In the genomic region with DNA sequence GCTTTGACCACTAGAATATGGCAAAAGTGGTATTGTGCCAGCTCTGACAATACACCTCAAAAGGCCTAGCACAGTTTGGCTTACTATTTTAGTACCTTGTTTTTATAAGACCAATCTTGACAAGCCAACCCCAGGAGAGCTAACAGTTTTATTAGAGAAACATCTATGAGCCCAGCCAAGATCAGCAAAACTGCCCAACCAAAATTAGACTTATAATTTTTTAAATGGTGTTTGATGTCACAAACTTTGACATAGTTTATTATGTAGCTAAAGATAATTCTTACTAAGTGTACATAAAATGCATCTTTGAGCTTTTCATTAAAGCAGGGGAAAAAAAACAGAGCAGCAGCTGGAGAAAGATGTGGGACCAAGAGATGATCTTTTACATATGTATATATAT, we compare ENCODE assay signal across 29 cellular contexts.
"Had no signal": no experiment of that assay in that cellular context is flagged by ENCODE, and none has a peak within 500 bp of the region (broad histone marks: within the 10 kb centered on the region; RNA-seq: fewer than 3 reads in every experiment).

No MANE protein-coding gene starts in this region.

- H3K27me3 ChIP-seq: neutrophil, right lobe of liver, spleen, suprapubic skin, testis, tibial artery, transverse colon, upper lobe of right lung, uterus had no signal

- H3K36me3 ChIP-seq: neutrophil, right lobe of liver, spleen, suprapubic skin, tibial artery, transverse colon, upper lobe of right lung, uterus had no signal

- DNase-seq: naive thymus-derived CD8-positive, alpha-beta T cell; nephron progenitor cell; nucleus accumbens; posterior cingulate gyrus; psoas muscle; right cardiac atrium; right lobe of liver; spleen; stimulated activated CD4-positive, alpha-beta T cell treated with anti-CD3 and anti-CD28 coated beads, Interleukin-12 subunit alpha, Interleukin-12 subunit beta, amount 100 ng/mL, for 4 hours; stimulated activated CD4-positive, alpha-beta T cell treated with anti-CD3 and anti-CD28 coated beads, Interleukin-1b, Interleukin-23, amount 100 ng/mL, for 48 hours; stimulated activated CD4-positive, alpha-beta T cell treated with anti-CD3 and anti-CD28 coated beads, Interleukin-4, amount 100 ng/mL, for 1 hour; stimulated activated CD4-positive, alpha-beta T cell treated with anti-CD3 and anti-CD28 coated beads, Interleukin-4, amount 100 ng/mL, for 4 hours; stimulated activated CD8-positive, alpha-beta memory T cell treated with anti-CD3 and anti-CD28 coated beads, Interleukin-4, amount 100 ng/mL, for 48 hours; stimulated activated naive CD4-positive, alpha-beta T cell; stimulated activated naive CD8-positive, alpha-beta T cell treated with anti-CD3 and anti-CD28 coated beads, Interleukin-15, amount 100 ng/mL, for 72 hours; stimulated activated naive CD8-positive, alpha-beta T cell treated with anti-CD3 and anti-CD28 coated beads, Interleukin-15, Interleukin-2, amounts not matched to agents 100 U/mL and 50 U/mL, for 24 hours; substantia nigra; testis; tibial artery; transverse colon; upper lobe of right lung; uterus had no signal

- H3K4me3 ChIP-seq: psoas muscle, right lobe of liver, skin epidermis, smooth muscle cell, spleen, suprapubic skin, testis, tibial artery, transverse colon, upper lobe of right lung, uterus had no signal

- ATAC-seq: naive thymus-derived CD8-positive, alpha-beta T cell; natural killer cell treated with Interleukin-12 subunit alpha and Interleukin-12 subunit beta and Interleukin-15 and Interleukin-18, amount 100 ng/mL, for 72 hours; psoas muscle; right cardiac atrium; right lobe of liver; stimulated activated memory B cell treated with anti-CD40 and anti-IgM and Interleukin-4, amounts not matched to agents 10 μg/mL and 1 μg/mL and 100 μg/mL, for 72 hours; stimulated activated naive CD8-positive, alpha-beta T cell treated with anti-CD3 and anti-CD28 coated beads, Interleukin-15, amount 100 ng/mL, for 72 hours; stimulated activated naive CD8-positive, alpha-beta T cell treated with anti-CD3 and anti-CD28 coated beads, Interleukin-15, Interleukin-2, amounts not matched to agents 100 U/mL and 50 U/mL, for 24 hours; upper lobe of right lung had no signal

- H3K4me1 ChIP-seq: parathyroid adenoma, psoas muscle, right lobe of liver, spleen, suprapubic skin, testis, tibial artery, transverse colon, upper lobe of right lung, uterus had no signal

- H3K9me3 ChIP-seq: neutrophil, psoas muscle, right lobe of liver, suprapubic skin, testis, tibial artery, transverse colon, upper lobe of right lung, uterus had no signal

- H3K27ac ChIP-seq: neutrophil, parathyroid adenoma, psoas muscle, right lobe of liver, skin epidermis, spleen, suprapubic skin, testis, tibial artery, transverse colon, upper lobe of right lung, uterus had no signal
